In the genomic region with DNA sequence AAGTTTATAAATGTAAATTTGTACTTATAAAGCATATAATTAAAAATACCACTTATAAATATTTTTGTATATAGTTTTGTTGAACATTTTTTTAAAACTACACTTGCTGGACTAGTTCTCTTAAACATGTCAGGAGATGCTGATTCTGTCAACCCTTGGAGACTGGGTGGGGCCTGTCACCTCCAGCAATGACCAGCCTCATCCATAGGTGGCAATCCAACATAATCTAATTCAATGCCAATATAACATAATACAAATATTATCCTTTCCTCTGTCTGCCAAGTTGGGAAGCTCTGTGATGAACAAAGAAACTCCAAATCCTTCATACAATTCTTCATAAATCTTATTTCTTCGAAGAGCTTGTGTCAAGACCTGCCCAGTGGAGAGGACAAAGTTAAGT, we compare ENCODE assay signal across 9 cellular contexts.
DNase-seq lines count a peak whose midpoint lies in the region; ATAC-seq and TF ChIP-seq lines count a peak whose summit lies in the region.
"Had no signal": no experiment of that assay in that cellular context is flagged by ENCODE, and none has a peak within 500 bp of the region (broad histone marks: within the 10 kb centered on the region; RNA-seq: fewer than 3 reads in every experiment).

No MANE protein-coding gene starts in this region.

- TF ChIP-seq CTCF in smooth muscle cell (IDR thresholded peaks at IDR 0.05; ENCODE audit: borderline replicate concordance, insufficient read depth, poor library complexity, severe bottlenecking) (no peak), GM13976 (IDR thresholded peaks at IDR 0.05; ENCODE audit: borderline replicate concordance, control extremely low read depth, extremely low read depth, insufficient read depth, missing control alignments) (no peak)

- peaks cover 87% of the 10 kb centered on the region for H3K79me2 ChIP-seq in smooth muscle cell (ENCODE audit: low read depth)

- peak overlapping the region; percentile 12 for H3K4me2 ChIP-seq in smooth muscle cell

- peaks cover 0 to 1% of the 10 kb centered on the region in 2 donors for H3K9me3 Mint-ChIP-seq in activated T-cell treated with anti-CD3 and anti-CD28 coated beads, Interleukin-2, amount 50 U/mL, for 72 hours
- H3K9me3 Mint-ChIP-seq in activated naive CD8-positive, alpha-beta T cell treated with anti-CD3 and anti-CD28 coated beads, Interleukin-2, amount 10 ng/mL, durations not matched to agents 7 days and 5 days = no peaks in the 10 kb centered on the region

- peaks cover 1 to 17% of the 10 kb centered on the region in 2 donors for H3K36me3 Mint-ChIP-seq in activated T-cell treated with anti-CD3 and anti-CD28 coated beads, Interleukin-2, amount 50 U/mL, for 72 hours (ENCODE audit: insufficient read depth in 2 of 2)
- peaks cover 34% of the 10 kb centered on the region for H3K36me3 Mint-ChIP-seq in activated naive CD8-positive, alpha-beta T cell treated with anti-CD3 and anti-CD28 coated beads, Interleukin-2, amount 10 ng/mL, durations not matched to agents 7 days and 5 days

- in situ Hi-C loops in GM13976 (cut with MboI; ENCODE audit: low sequenced_read_pairs, unreplicated experiment) = no loop called here

- peak; percentile 56 to 62 for ATAC-seq in activated T-cell treated with anti-CD3 and anti-CD28 coated beads, Interleukin-2, amount 50 U/mL, for 72 hours (replicated peaks in 1 of 2)
- ATAC-seq in activated naive CD8-positive, alpha-beta T cell treated with anti-CD3 and anti-CD28 coated beads, Interleukin-2, amount 10 ng/mL, durations not matched to agents 7 days and 5 days (ENCODE audit: low read depth) = peak; percentile 74

- H3K27ac ChIP-seq in smooth muscle cell (ENCODE audit: low read depth) = peak overlapping the region; percentile 85
- no peak overlapping the region for H3K27ac ChIP-seq in SJCRH30

- no peak overlapping the region for H3K9ac ChIP-seq in smooth muscle cell (ENCODE audit: low read depth)

- WGBS in smooth muscle cell (ENCODE audit: low lambda C conversion rate) = 91% methylated on average over 1 of the region's 1 CpG

- no peak overlapping the region for H3K27ac Mint-ChIP-seq in activated T-cell treated with anti-CD3 and anti-CD28 coated beads, Interleukin-2, amount 50 U/mL, for 72 hours
- H3K27ac Mint-ChIP-seq in activated naive CD8-positive, alpha-beta T cell treated with anti-CD3 and anti-CD28 coated beads, Interleukin-2, amount 10 ng/mL, durations not matched to agents 7 days and 5 days = no peak overlapping the region
- H3K27ac Mint-ChIP-seq: IgD-negative memory B cell had no signal

- H3K36me3 ChIP-seq in smooth muscle cell (ENCODE audit: low read depth) (no peaks in the 10 kb centered on the region), SJCRH30 (peaks cover 12% of the 10 kb centered on the region)

- H3K9me3 ChIP-seq in smooth muscle cell (replicated peaks; ENCODE audit: low read depth) (no peaks in the 10 kb centered on the region), SJCRH30 (replicated peaks) (no peaks in the 10 kb centered on the region)

- no peaks in the 10 kb centered on the region for H3K27me3 Mint-ChIP-seq in activated T-cell treated with anti-CD3 and anti-CD28 coated beads, Interleukin-2, amount 50 U/mL, for 72 hours (ENCODE audit: low read depth)
- H3K27me3 Mint-ChIP-seq in activated naive CD8-positive, alpha-beta T cell treated with anti-CD3 and anti-CD28 coated beads, Interleukin-2, amount 10 ng/mL, durations not matched to agents 7 days and 5 days = no peaks in the 10 kb centered on the region
- H3K27me3 Mint-ChIP-seq: IgD-negative memory B cell had no signal

- H3K4me3 Mint-ChIP-seq in activated T-cell treated with anti-CD3 and anti-CD28 coated beads, Interleukin-2, amount 50 U/mL, for 72 hours = no peak overlapping the region
- no peak overlapping the region for H3K4me3 Mint-ChIP-seq in activated naive CD8-positive, alpha-beta T cell treated with anti-CD3 and anti-CD28 coated beads, Interleukin-2, amount 10 ng/mL, durations not matched to agents 7 days and 5 days
- H3K4me3 Mint-ChIP-seq: IgD-negative memory B cell had no signal

- DNase-seq in activated T-cell treated with anti-CD3 and anti-CD28 coated beads, Interleukin-2, amount 50 U/mL, for 72 hours = peak; percentile 13 to 23
- DNase-seq in activated T-cell treated with anti-CD3 and anti-CD28 coated beads for 4 hours = no peak
- DNase-seq in Kasumi-1 (lab: John Stamatoyannopoulos, UW) = peak; percentile 43 to 45
- no peak for DNase-seq in activated naive CD8-positive, alpha-beta T cell treated with anti-CD3 and anti-CD28 coated beads, Interleukin-2, amount 10 ng/mL, durations not matched to agents 7 days and 5 days
- DNase-seq in smooth muscle cell (lab: John Stamatoyannopoulos, UW; ENCODE audit: unreplicated experiment) = no peak
- DNase-seq in GM13976 (ENCODE audit: low spot score) = no peak
- DNase-seq in NCI-H446 (lab: John Stamatoyannopoulos, UW) = no peak
- DNase-seq in SJCRH30 = no peak

- POLR2A ChIA-PET in activated naive CD8-positive, alpha-beta T cell treated with anti-CD3 and anti-CD28 coated beads, Interleukin-2, amount 10 ng/mL, durations not matched to agents 7 days and 5 days (lab: Charles Lee) = no interaction called here

- peaks cover 15% of the 10 kb centered on the region for H3F3A ChIP-seq in smooth muscle cell (ENCODE audit: low read depth)

- peaks cover 67% of the 10 kb centered on the region for H3K4me1 Mint-ChIP-seq in activated T-cell treated with anti-CD3 and anti-CD28 coated beads, Interleukin-2, amount 50 U/mL, for 72 hours (ENCODE audit: low read depth)
- H3K4me1 Mint-ChIP-seq in activated naive CD8-positive, alpha-beta T cell treated with anti-CD3 and anti-CD28 coated beads, Interleukin-2, amount 10 ng/mL, durations not matched to agents 7 days and 5 days = peaks cover 25% of the 10 kb centered on the region

- no peak overlapping the region for H2AFZ ChIP-seq in smooth muscle cell (ENCODE audit: low read depth)

- no peak overlapping the region for H3K4me3 ChIP-seq in smooth muscle cell
- H3K4me3 ChIP-seq in SJCRH30 = no peak overlapping the region

- peaks cover 15% of the 10 kb centered on the region for H3K4me1 ChIP-seq in smooth muscle cell (ENCODE audit: low read depth)
- H3K4me1 ChIP-seq in SJCRH30 = no peaks in the 10 kb centered on the region

- H3K27me3 ChIP-seq in smooth muscle cell (ENCODE audit: low read depth) (no peaks in the 10 kb centered on the region), SJCRH30 (no peaks in the 10 kb centered on the region)

- H4K20me1 ChIP-seq in smooth muscle cell (ENCODE audit: low read depth) = peaks cover 71% of the 10 kb centered on the region

Comparison
In these comparisons a context has a peak if more than half of its experiments do, and no peak if none do; other contexts are left out.
1. DNase-seq: peak in activated T-cell treated with anti-CD3 and anti-CD28 coated beads, Interleukin-2, amount 50 U/mL, for 72 hours (2 of 2) and Kasumi-1 (2 of 2); none in activated T-cell treated with anti-CD3 and anti-CD28 coated beads for 4 hours (single experiment), activated naive CD8-positive, alpha-beta T cell treated with anti-CD3 and anti-CD28 coated beads, Interleukin-2, amount 10 ng/mL, durations not matched to agents 7 days and 5 days (single experiment), smooth muscle cell (single experiment), GM13976 (single experiment), NCI-H446 (0 of 2) and SJCRH30 (0 of 2).